8 cellular contexts compared by ENCODE assay signal in genomic region chr17:78923660-78924453, GRCh38. TPM values are rescaled to one million over a fixed set of nuclear protein-coding genes. Genes with fewer than 3 reads are reported as not detected.
DNase-seq lines count a peak whose midpoint lies in the region; ATAC-seq and TF ChIP-seq lines count a peak whose summit lies in the region.

No MANE protein-coding gene starts in this region.

- no peak overlapping the region for H3K23ac ChIP-seq in trophoblast cell (ENCODE audit: low read length)

- no peak overlapping the region for H4K8ac ChIP-seq in trophoblast cell (ENCODE audit: low read depth, low read length)

- no peaks in the 10 kb centered on the region for H3K9me3 ChIP-seq in OCI-LY3 (ENCODE audit: insufficient read depth, low read length)
- no peaks in the 10 kb centered on the region for H3K9me3 ChIP-seq in cardiac muscle cell (ENCODE audit: low read depth)
- H3K9me3 ChIP-seq in trophoblast cell (ENCODE audit: insufficient read depth, low read depth, low read length): peaks cover 3% of the 10 kb centered on the region
- H3K9me3 ChIP-seq in vagina: no peaks in the 10 kb centered on the region

- H3K4me1 ChIP-seq in OCI-LY3 (ENCODE audit: low read length): peaks cover 4% of the 10 kb centered on the region; the same call in 1 of the 2 replicates
- peaks cover 6% of the 10 kb centered on the region for H3K4me1 ChIP-seq in cardiac muscle cell (ENCODE audit: low read depth)
- H3K4me1 ChIP-seq in trophoblast cell (ENCODE audit: control insufficient read depth in 1 of 2, insufficient read depth in 2 of 2, low read length in 2 of 2): peaks cover 13 to 16% of the 10 kb centered on the region in 2 experiments
- H3K4me1 ChIP-seq in vagina: peaks cover 65% of the 10 kb centered on the region

- no peak overlapping the region for H3K27ac ChIP-seq in OCI-LY3 (ENCODE audit: low read length)
- H3K27ac ChIP-seq in cardiac muscle cell: no peak overlapping the region
- H3K27ac ChIP-seq in trophoblast cell (ENCODE audit: low read depth, low read length): no peak overlapping the region
- H3K27ac ChIP-seq in vagina: peak overlapping the region; percentile 99

- H3K4me3 ChIP-seq in OCI-LY3 (ENCODE audit: low read length): no peak overlapping the region
- H3K4me3 ChIP-seq in cardiac muscle cell: peak overlapping the region; percentile 73
- peak overlapping the region; percentile 80 for H3K4me3 ChIP-seq in trophoblast cell (ENCODE audit: low read depth, low read length)
- peak overlapping the region; percentile 66 to 81 for H3K4me3 ChIP-seq in vagina

- peak overlapping the region; percentile 89 for H3K4ac ChIP-seq in trophoblast cell (ENCODE audit: low read depth, low read length)

- WGBS in trophoblast cell (ENCODE audit: extremely low coverage, insufficient coverage, insufficient read length): no CpG with 5 or more reads among the region's 28 CpGs

- H3K79me2 ChIP-seq in OCI-LY3 (ENCODE audit: low read length) (no peaks in the 10 kb centered on the region), trophoblast cell (ENCODE audit: control insufficient read depth, insufficient read depth, low read length, poor library complexity) (peaks cover 7% of the 10 kb centered on the region)

- TF ChIP-seq POLR2A in vagina (IDR thresholded peaks at IDR 0.05): no peak

- H2BK5ac ChIP-seq in trophoblast cell (ENCODE audit: low read depth, low read length, poor library complexity): no peak overlapping the region

- DNase-seq in NCI-H187 (lab: John Stamatoyannopoulos, UW): peak; percentile 41 to 48
- no peak for DNase-seq in NCI-H187 treated with DMSO at 0.1 percent for 48 hours (lab: John Stamatoyannopoulos, UW)
- peak; percentile 47 for DNase-seq in activated effector memory CD4-positive, alpha-beta T cell treated with Interleukin-2 at 50 U/mL for 16 hours
- no peak for DNase-seq in cardiac muscle cell (ENCODE audit: low read depth in 1 of 2, low spot score in 1 of 2)
- peak; percentile 72 to 77 for DNase-seq in trophoblast cell
- no peak for DNase-seq in vagina (ENCODE audit: extremely low spot score in 2 of 2)

- no peak for TF ChIP-seq CTCF in OCI-LY3 (IDR thresholded peaks at IDR 0.05; ENCODE audit: low read depth, low read length)
- TF ChIP-seq CTCF in cardiac muscle cell (IDR thresholded peaks at IDR 0.05; ENCODE audit: low read depth, low read length): no peak
- TF ChIP-seq CTCF in vagina (IDR thresholded peaks at IDR 0.05): no peak

- H3K9ac ChIP-seq in OCI-LY3 (ENCODE audit: low read length) (no peak overlapping the region), trophoblast cell (ENCODE audit: low read length) (no peak overlapping the region)

- H2BK12ac ChIP-seq in trophoblast cell (ENCODE audit: low read length): no peak overlapping the region

- H4K20me1 ChIP-seq in OCI-LY3 (ENCODE audit: insufficient read depth, low read length): no peaks in the 10 kb centered on the region

- 0 out of 2 replicates have a peak overlapping the region, but pooled peaks have one; percentile 17 for H3K4me2 ChIP-seq in OCI-LY3 (ENCODE audit: low read length)
- peak overlapping the region; percentile 86 for H3K4me2 ChIP-seq in trophoblast cell (ENCODE audit: low read length)

- H4K91ac ChIP-seq in trophoblast cell (ENCODE audit: low read depth, low read length): peak overlapping the region; percentile 69

- H3K36me3 ChIP-seq in OCI-LY3 (replicated peaks; ENCODE audit: low read depth, low read length) (no peaks in the 10 kb centered on the region), cardiac muscle cell (no peaks in the 10 kb centered on the region), trophoblast cell (ENCODE audit: control insufficient read depth in 1 of 2, insufficient read depth in 2 of 2, low read length in 2 of 2) (peaks cover 0 to 5% of the 10 kb centered on the region in 2 experiments), vagina (no peaks in the 10 kb centered on the region)

- H2AFZ ChIP-seq in OCI-LY3 (ENCODE audit: low read depth, low read length): no peak overlapping the region
- peak overlapping the region; percentile 32 for H2AFZ ChIP-seq in trophoblast cell (ENCODE audit: insufficient read depth, low read length, poor library complexity)

- H2BK120ac ChIP-seq in trophoblast cell (ENCODE audit: insufficient read depth, low read length, poor library complexity): no peak overlapping the region

- intact Hi-C loops in vagina (cut with DNase I): loop anchor here (5.0 to 10.0 kb wide), 2 partner anchors 42 to 51 kb away; partner anchors contain the start of gene LGALS3BP

- peak overlapping the region; percentile 9 for H3K18ac ChIP-seq in trophoblast cell (ENCODE audit: low read length)

- no peak for ATAC-seq in HG03139 (IDR thresholded peaks at IDR 0.05; ENCODE audit: unreplicated experiment)

- H3K27me3 ChIP-seq in OCI-LY3 (ENCODE audit: low read depth, low read length): peaks cover 8% of the 10 kb centered on the region; the same call in 1 of the 2 replicates
- H3K27me3 ChIP-seq in cardiac muscle cell: no peaks in the 10 kb centered on the region
- no peaks in the 10 kb centered on the region for H3K27me3 ChIP-seq in trophoblast cell (ENCODE audit: insufficient read depth, low read length)
- no peaks in the 10 kb centered on the region for H3K27me3 ChIP-seq in vagina

- peak overlapping the region; percentile 32 for H2AK5ac ChIP-seq in trophoblast cell (ENCODE audit: low read length)

- peaks cover 9% of the 10 kb centered on the region for H3K79me1 ChIP-seq in trophoblast cell (ENCODE audit: low read length)

- H4K12ac ChIP-seq in trophoblast cell (ENCODE audit: low read depth, low read length): no peak overlapping the region

- peak overlapping the region; percentile 39 for H3K14ac ChIP-seq in trophoblast cell (ENCODE audit: low read length)

RNA-seq across cellular contexts. Expression of gene TIMP2, which starts 1.3 kb away (rescaled TPM):
- total RNA-seq in cardiac muscle cell: 22.0 and 25.8 TPM in 2 replicates
- polyA plus RNA-seq in cardiac muscle cell: 4.2 and 5.9 TPM in 2 replicates
- polyA plus RNA-seq in trophoblast cell (2013): 53.1 and 56.6 TPM in 2 replicates
- 181 TPM for total RNA-seq in vagina

RNA-seq across cellular contexts. Expression of gene CEP295NL, which starts 20.9 kb away (rescaled TPM):
- total RNA-seq in cardiac muscle cell (0.21 and 0.42 TPM in 2 replicates), vagina (7.9 TPM)
- not detected in 2 replicates for polyA plus RNA-seq in cardiac muscle cell
- polyA plus RNA-seq in trophoblast cell (2013): 0.18 and 0.19 TPM in 2 replicates

RNA-seq across cellular contexts. Expression of gene LGALS3BP, which starts 55.9 kb away (rescaled TPM):
- 178 and 185 TPM in 2 replicates for total RNA-seq in cardiac muscle cell
- polyA plus RNA-seq in cardiac muscle cell: 181 and 213 TPM in 2 replicates
- 9.1 and 9.3 TPM in 2 replicates for polyA plus RNA-seq in trophoblast cell (2013)
- 488 TPM for total RNA-seq in vagina

Comparison
In these comparisons a context has a peak if more than half of its experiments do, and no peak if none do; other contexts are left out.
1. DNase-seq: peak in NCI-H187 (2 of 2), activated effector memory CD4-positive, alpha-beta T cell treated with Interleukin-2 at 50 U/mL for 16 hours (single experiment) and trophoblast cell (2 of 2); none in NCI-H187 treated with DMSO at 0.1 percent for 48 hours (single experiment), cardiac muscle cell (0 of 2) and vagina (0 of 2).